1 cellular context compared by ENCODE assay signal in the genomic region with DNA sequence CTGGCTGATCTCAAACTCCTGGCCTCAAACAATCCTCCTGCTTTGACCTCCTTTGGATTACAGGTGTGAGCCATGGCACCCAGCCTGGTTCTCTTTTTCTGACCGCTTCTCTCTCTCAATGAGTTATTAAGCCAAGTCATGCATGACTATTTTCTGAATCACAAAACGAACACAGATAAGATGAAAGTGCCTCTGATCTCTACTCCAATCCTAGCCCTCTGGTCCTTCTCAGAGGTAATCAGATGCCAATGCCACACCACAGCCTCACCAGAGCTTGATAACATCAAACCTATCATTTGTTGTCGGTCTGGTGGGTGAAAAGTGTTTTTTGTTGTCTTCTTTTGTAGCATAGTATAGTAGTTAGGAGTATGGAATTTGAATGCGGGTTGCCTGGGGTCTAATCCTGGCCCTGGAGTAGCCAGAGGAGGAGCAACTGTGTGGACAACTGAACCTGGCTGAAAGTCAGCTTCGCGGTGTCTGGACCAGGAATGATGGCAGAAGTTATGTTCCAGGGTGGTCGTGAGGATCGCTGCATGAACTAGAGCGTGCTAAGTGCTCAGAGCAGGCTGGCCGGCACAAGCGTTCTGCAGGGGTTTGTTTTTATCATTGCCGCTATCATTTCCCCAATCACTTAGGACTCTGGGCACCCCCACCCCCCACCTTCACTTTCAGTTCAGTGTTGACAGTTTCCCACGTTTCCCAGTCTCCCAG.
TF ChIP-seq lines count a peak whose summit lies in the region.

No MANE protein-coding gene starts in this region.

TF ChIP-seq in SK-N-SH, 30 proteins besides CTCF, POLR2A, EP300 and RAD21 (continued from another document):
- TF ChIP-seq, protein P1, sequence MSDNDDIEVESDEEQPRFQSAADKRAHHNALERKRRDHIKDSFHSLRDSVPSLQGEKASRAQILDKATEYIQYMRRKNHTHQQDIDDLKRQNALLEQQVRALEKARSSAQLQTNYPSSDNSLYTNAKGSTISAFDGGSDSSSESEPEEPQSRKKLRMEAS (IDR thresholded peaks at IDR 0.05; ENCODE audit: low read depth), result 0 out of 2 replicates have a peak, but pooled peaks have one; percentile 27
- TF ChIP-seq CHD2 (IDR thresholded peaks at IDR 0.05; ENCODE audit: low read length, partially characterized antibody) (no peak), MEF2A (IDR thresholded peaks at IDR 0.05; ENCODE audit: borderline replicate concordance, low read depth) (no peak), POLR2AphosphoS5 (IDR thresholded peaks at IDR 0.05; ENCODE audit: low read depth, low read length) (no peak), FOXM1 (IDR thresholded peaks at IDR 0.05; ENCODE audit: low read depth) (no peak), NRF1 (IDR thresholded peaks at IDR 0.05; ENCODE audit: low read depth, low read length) (no peak), JUND (IDR thresholded peaks at IDR 0.05) (peak; percentile 72), RFX5 (IDR thresholded peaks at IDR 0.05; ENCODE audit: low read length) (no peak), GABPA (IDR thresholded peaks at IDR 0.05; ENCODE audit: low read depth) (no peak), MXI1 (IDR thresholded peaks at IDR 0.05; ENCODE audit: low read depth, low read length) (no peak), YY1 (IDR thresholded peaks at IDR 0.05; ENCODE audit: low read depth) (no peak), TAF1 (IDR thresholded peaks at IDR 0.05; ENCODE audit: borderline replicate concordance, low read depth, low read length) (no peak), FOXJ3 (CRISPR knock-in tag; IDR thresholded peaks at IDR 0.05) (no peak), RXRA (IDR thresholded peaks at IDR 0.05; ENCODE audit: borderline replicate concordance, low read depth) (peak; percentile 14; the same call in 1 of the 2 replicates), TEAD4 (IDR thresholded peaks at IDR 0.05; ENCODE audit: borderline replicate concordance, insufficient read depth) (peak; percentile 53; the same call in 1 of the 2 replicates), SIN3A (IDR thresholded peaks at IDR 0.05; ENCODE audit: borderline replicate concordance, low read depth, low read length) (no peak), EZH2phosphoT487 (IDR thresholded peaks at IDR 0.05; ENCODE audit: borderline replicate concordance, low read depth) (no peak), GATA2 (CRISPR knock-in tag; IDR thresholded peaks at IDR 0.05) (no peak), RCOR1 (IDR thresholded peaks at IDR 0.05; ENCODE audit: low read length) (no peak; the same call in 1 of the 2 replicates), ELF1 (IDR thresholded peaks at IDR 0.05) (no peak)
- TF ChIP-seq, protein P2, sequence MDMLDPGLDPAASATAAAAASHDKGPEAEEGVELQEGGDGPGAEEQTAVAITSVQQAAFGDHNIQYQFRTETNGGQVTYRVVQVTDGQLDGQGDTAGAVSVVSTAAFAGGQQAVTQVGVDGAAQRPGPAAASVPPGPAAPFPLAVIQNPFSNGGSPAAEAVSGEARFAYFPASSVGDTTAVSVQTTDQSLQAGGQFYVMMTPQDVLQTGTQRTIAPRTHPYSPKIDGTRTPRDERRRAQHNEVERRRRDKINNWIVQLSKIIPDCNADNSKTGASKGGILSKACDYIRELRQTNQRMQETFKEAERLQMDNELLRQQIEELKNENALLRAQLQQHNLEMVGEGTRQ (IDR thresholded peaks at IDR 0.05; ENCODE audit: borderline replicate concordance, low read depth, low read length), result no peak
- TF ChIP-seq, protein P3, sequence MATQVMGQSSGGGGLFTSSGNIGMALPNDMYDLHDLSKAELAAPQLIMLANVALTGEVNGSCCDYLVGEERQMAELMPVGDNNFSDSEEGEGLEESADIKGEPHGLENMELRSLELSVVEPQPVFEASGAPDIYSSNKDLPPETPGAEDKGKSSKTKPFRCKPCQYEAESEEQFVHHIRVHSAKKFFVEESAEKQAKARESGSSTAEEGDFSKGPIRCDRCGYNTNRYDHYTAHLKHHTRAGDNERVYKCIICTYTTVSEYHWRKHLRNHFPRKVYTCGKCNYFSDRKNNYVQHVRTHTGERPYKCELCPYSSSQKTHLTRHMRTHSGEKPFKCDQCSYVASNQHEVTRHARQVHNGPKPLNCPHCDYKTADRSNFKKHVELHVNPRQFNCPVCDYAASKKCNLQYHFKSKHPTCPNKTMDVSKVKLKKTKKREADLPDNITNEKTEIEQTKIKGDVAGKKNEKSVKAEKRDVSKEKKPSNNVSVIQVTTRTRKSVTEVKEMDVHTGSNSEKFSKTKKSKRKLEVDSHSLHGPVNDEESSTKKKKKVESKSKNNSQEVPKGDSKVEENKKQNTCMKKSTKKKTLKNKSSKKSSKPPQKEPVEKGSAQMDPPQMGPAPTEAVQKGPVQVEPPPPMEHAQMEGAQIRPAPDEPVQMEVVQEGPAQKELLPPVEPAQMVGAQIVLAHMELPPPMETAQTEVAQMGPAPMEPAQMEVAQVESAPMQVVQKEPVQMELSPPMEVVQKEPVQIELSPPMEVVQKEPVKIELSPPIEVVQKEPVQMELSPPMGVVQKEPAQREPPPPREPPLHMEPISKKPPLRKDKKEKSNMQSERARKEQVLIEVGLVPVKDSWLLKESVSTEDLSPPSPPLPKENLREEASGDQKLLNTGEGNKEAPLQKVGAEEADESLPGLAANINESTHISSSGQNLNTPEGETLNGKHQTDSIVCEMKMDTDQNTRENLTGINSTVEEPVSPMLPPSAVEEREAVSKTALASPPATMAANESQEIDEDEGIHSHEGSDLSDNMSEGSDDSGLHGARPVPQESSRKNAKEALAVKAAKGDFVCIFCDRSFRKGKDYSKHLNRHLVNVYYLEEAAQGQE (IDR thresholded peaks at IDR 0.05; ENCODE audit: low read depth, low read length), result no peak
- TF ChIP-seq, protein P4, sequence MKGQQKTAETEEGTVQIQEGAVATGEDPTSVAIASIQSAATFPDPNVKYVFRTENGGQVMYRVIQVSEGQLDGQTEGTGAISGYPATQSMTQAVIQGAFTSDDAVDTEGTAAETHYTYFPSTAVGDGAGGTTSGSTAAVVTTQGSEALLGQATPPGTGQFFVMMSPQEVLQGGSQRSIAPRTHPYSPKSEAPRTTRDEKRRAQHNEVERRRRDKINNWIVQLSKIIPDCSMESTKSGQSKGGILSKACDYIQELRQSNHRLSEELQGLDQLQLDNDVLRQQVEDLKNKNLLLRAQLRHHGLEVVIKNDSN (IDR thresholded peaks at IDR 0.05; ENCODE audit: borderline replicate concordance, low read depth), result no peak
- TF ChIP-seq, protein P5, sequence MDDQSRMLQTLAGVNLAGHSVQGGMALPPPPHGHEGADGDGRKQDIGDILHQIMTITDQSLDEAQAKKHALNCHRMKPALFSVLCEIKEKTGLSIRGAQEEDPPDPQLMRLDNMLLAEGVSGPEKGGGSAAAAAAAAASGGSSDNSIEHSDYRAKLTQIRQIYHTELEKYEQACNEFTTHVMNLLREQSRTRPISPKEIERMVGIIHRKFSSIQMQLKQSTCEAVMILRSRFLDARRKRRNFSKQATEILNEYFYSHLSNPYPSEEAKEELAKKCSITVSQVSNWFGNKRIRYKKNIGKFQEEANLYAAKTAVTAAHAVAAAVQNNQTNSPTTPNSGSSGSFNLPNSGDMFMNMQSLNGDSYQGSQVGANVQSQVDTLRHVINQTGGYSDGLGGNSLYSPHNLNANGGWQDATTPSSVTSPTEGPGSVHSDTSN (IDR thresholded peaks at IDR 0.05), result peak; percentile 64
- TF ChIP-seq, protein P6, sequence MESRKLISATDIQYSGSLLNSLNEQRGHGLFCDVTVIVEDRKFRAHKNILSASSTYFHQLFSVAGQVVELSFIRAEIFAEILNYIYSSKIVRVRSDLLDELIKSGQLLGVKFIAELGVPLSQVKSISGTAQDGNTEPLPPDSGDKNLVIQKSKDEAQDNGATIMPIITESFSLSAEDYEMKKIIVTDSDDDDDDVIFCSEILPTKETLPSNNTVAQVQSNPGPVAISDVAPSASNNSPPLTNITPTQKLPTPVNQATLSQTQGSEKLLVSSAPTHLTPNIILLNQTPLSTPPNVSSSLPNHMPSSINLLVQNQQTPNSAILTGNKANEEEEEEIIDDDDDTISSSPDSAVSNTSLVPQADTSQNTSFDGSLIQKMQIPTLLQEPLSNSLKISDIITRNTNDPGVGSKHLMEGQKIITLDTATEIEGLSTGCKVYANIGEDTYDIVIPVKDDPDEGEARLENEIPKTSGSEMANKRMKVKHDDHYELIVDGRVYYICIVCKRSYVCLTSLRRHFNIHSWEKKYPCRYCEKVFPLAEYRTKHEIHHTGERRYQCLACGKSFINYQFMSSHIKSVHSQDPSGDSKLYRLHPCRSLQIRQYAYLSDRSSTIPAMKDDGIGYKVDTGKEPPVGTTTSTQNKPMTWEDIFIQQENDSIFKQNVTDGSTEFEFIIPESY (IDR thresholded peaks at IDR 0.05; ENCODE audit: borderline replicate concordance, low read depth), result no peak
